19 cellular contexts compared by ENCODE assay signal in genomic region chr16:4698321-4699029, GRCh38. TPM values are rescaled to one million over a fixed set of nuclear protein-coding genes. Genes with fewer than 3 reads are reported as not detected.
"Had no signal": no experiment of that assay in that cellular context is flagged by ENCODE, and none has a peak within 500 bp of the region (broad histone marks: within the 10 kb centered on the region; RNA-seq: fewer than 3 reads in every experiment).

No MANE protein-coding gene starts in this region.

- H3K4me3 Mint-ChIP-seq: activated CD4-positive, alpha-beta memory T cell treated with anti-CD3 and anti-CD28 coated beads, Interleukin-2, amount 10 ng/mL, durations not matched to agents 7 days and 5 days; activated CD4-positive, alpha-beta T cell treated with anti-CD3 and anti-CD28 coated beads for 36 hours; activated naive CD8-positive, alpha-beta T cell treated with anti-CD3 and anti-CD28 coated beads for 36 hours; activated T-helper 1 cell treated with anti-CD3 and anti-CD28 coated beads, Interleukin-12 subunit alpha, Interleukin-12 subunit beta, Interleukin-2, Interleukin-4 antibody, amounts not matched to agents 30 ng/mL and 10 ng/mL and 1 ng/mL, durations not matched to agents 14 hours and 24 hours and 36 hours; naive thymus-derived CD4-positive, alpha-beta T cell; T-helper 17 cell had no signal

- H3K27me3 Mint-ChIP-seq: activated CD4-positive, alpha-beta memory T cell treated with anti-CD3 and anti-CD28 coated beads, Interleukin-2, amount 10 ng/mL, durations not matched to agents 7 days and 5 days; activated CD4-positive, alpha-beta T cell treated with anti-CD3 and anti-CD28 coated beads for 36 hours; activated naive CD8-positive, alpha-beta T cell treated with anti-CD3 and anti-CD28 coated beads for 36 hours; brain; naive thymus-derived CD4-positive, alpha-beta T cell; T-helper 17 cell had no signal

- DNase-seq: activated CD4-positive, alpha-beta memory T cell treated with anti-CD3 and anti-CD28 coated beads, Interleukin-2, amount 10 ng/mL, durations not matched to agents 7 days and 5 days; activated CD4-positive, alpha-beta T cell treated with anti-CD3 and anti-CD28 coated beads for 36 hours; activated CD8-positive, alpha-beta memory T cell treated with anti-CD3 and anti-CD28 coated beads, Interleukin-2, amount 50 U/mL, for 48 hours; activated naive CD8-positive, alpha-beta T cell treated with anti-CD3 and anti-CD28 coated beads for 36 hours; amygdala; cortex of kidney; effector CD4-positive, alpha-beta T cell; foreskin fibroblast; naive thymus-derived CD4-positive, alpha-beta T cell; retina; stimulated activated CD4-positive, alpha-beta T cell treated with anti-CD3 and anti-CD28 coated beads, Interleukin-4, amount 100 ng/mL, for 1 hour; stimulated activated naive CD4-positive, alpha-beta T cell treated with Interleukin-2 at 50 U/mL for 16 hours; substantia nigra; T-helper 17 cell; WERI-Rb-1 had no signal

- H3K9me3 Mint-ChIP-seq: activated CD4-positive, alpha-beta memory T cell treated with anti-CD3 and anti-CD28 coated beads, Interleukin-2, amount 10 ng/mL, durations not matched to agents 7 days and 5 days; activated naive CD8-positive, alpha-beta T cell treated with anti-CD3 and anti-CD28 coated beads for 36 hours; activated T-helper 1 cell treated with anti-CD3 and anti-CD28 coated beads, Interleukin-12 subunit alpha, Interleukin-12 subunit beta, Interleukin-2, Interleukin-4 antibody, amounts not matched to agents 30 ng/mL and 10 ng/mL and 1 ng/mL, durations not matched to agents 14 hours and 24 hours and 36 hours; brain; naive thymus-derived CD4-positive, alpha-beta T cell had no signal

- ATAC-seq: activated CD4-positive, alpha-beta T cell treated with anti-CD3 and anti-CD28 coated beads for 36 hours; naive thymus-derived CD4-positive, alpha-beta T cell; T-helper 17 cell had no signal

- H3K27ac Mint-ChIP-seq: activated CD4-positive, alpha-beta memory T cell treated with anti-CD3 and anti-CD28 coated beads, Interleukin-2, amount 10 ng/mL, durations not matched to agents 7 days and 5 days; activated CD4-positive, alpha-beta T cell treated with anti-CD3 and anti-CD28 coated beads for 36 hours; activated naive CD8-positive, alpha-beta T cell treated with anti-CD3 and anti-CD28 coated beads for 36 hours; activated T-helper 1 cell treated with anti-CD3 and anti-CD28 coated beads, Interleukin-12 subunit alpha, Interleukin-12 subunit beta, Interleukin-2, Interleukin-4 antibody, amounts not matched to agents 30 ng/mL and 10 ng/mL and 1 ng/mL, durations not matched to agents 14 hours and 24 hours and 36 hours; brain; T-helper 17 cell had no signal

RNA-seq across cellular contexts. Expression of gene DNAAF8, which starts 35.9 kb away (rescaled TPM):
- total RNA-seq: activated CD4-positive, alpha-beta memory T cell treated with anti-CD3 and anti-CD28 coated beads, Interleukin-2, amount 10 ng/mL, durations not matched to agents 7 days and 5 days; activated T-helper 1 cell treated with anti-CD3 and anti-CD28 coated beads, Interleukin-12 subunit alpha, Interleukin-12 subunit beta, Interleukin-2, Interleukin-4 antibody, amounts not matched to agents 30 ng/mL and 10 ng/mL and 1 ng/mL, durations not matched to agents 14 hours and 24 hours and 36 hours; mononuclear cell; T-helper 17 cell; vagina had no signal
